Comparison of ENCODE assay signal across 1 cellular context in genomic region chr4:121765368-121765705, GRCh38.
TF ChIP-seq lines count a peak whose summit lies in the region.

No MANE protein-coding gene starts in this region.

TF ChIP-seq in HepG2, 621 proteins besides CTCF, POLR2A, EP300 and RAD21:
- TF ChIP-seq ZNF83 (CRISPR knock-in tag; IDR thresholded peaks at IDR 0.05; ENCODE audit: borderline replicate concordance) (no peak), PTBP1 (IDR thresholded peaks at IDR 0.05; ENCODE audit: low read depth, low read length, poor library complexity, severe bottlenecking) (no peak), ZNF232 (CRISPR knock-in tag; IDR thresholded peaks at IDR 0.05; ENCODE audit: borderline replicate concordance) (no peak), KDM4B (CRISPR knock-in tag; IDR thresholded peaks at IDR 0.05) (no peak), TEAD2 (CRISPR knock-in tag; IDR thresholded peaks at IDR 0.05) (no peak), MYC (CRISPR knock-in tag; IDR thresholded peaks at IDR 0.05; ENCODE audit: borderline replicate concordance) (no peak), PCBP1 (IDR thresholded peaks at IDR 0.05; ENCODE audit: borderline replicate concordance, low read depth, low read length) (no peak), SP1 (IDR thresholded peaks at IDR 0.05) (no peak), SP1 (CRISPR knock-in tag; IDR thresholded peaks at IDR 0.05) (no peak), YY1 (IDR thresholded peaks at IDR 0.05; ENCODE audit: insufficient read depth, insufficient replicate concordance, low read depth, low read length) (no peak), ZNF407 (CRISPR knock-in tag; IDR thresholded peaks at IDR 0.05; ENCODE audit: not compliant biosample characterization) (no peak), PCBP2 (optimal IDR thresholded peaks at IDR 0.05; ENCODE audit: low read depth, low read length, poor library complexity, severe bottlenecking) (no peak), REL (CRISPR knock-in tag; conservative IDR thresholded peaks at IDR 0.05) (no peak), AGO2 (optimal IDR thresholded peaks at IDR 0.05; ENCODE audit: low read depth, low read length) (no peak), RFX5 (IDR thresholded peaks at IDR 0.05; ENCODE audit: low read depth, low read length) (no peak)
